24 cellular contexts compared by ENCODE assay signal in genomic region chr20:12064540-12064939, GRCh38.
"Had no signal": no experiment of that assay in that cellular context is flagged by ENCODE, and none has a peak within 500 bp of the region (broad histone marks: within the 10 kb centered on the region; RNA-seq: fewer than 3 reads in every experiment).

No MANE protein-coding gene starts in this region.

- H3K9me3 Mint-ChIP-seq: endodermal cell had no signal

- H3K27me3 Mint-ChIP-seq: dendritic cell treated with granulocyte-macrophage colony-stimulating factor and Interleukin-4, amounts not matched to agents 40 ng/mL and 50 ng/mL, for 4 days; effector memory CD8-positive, alpha-beta T cell had no signal

- H3K4me1 ChIP-seq: colonic mucosa, esophagus muscularis mucosa, esophagus squamous epithelium, foreskin keratinocyte, gastrocnemius medialis, heart left ventricle, heart right ventricle had no signal

- H3K4me3 Mint-ChIP-seq: dendritic cell treated with granulocyte-macrophage colony-stimulating factor and Interleukin-4, amounts not matched to agents 40 ng/mL and 50 ng/mL, for 4 days; effector memory CD8-positive, alpha-beta T cell; endodermal cell had no signal

- H3K27ac Mint-ChIP-seq: dendritic cell treated with granulocyte-macrophage colony-stimulating factor and Interleukin-4, amounts not matched to agents 40 ng/mL and 50 ng/mL, for 4 days; effector memory CD8-positive, alpha-beta T cell; endodermal cell had no signal

- H3K27ac ChIP-seq: colonic mucosa, coronary artery, dorsolateral prefrontal cortex, epithelial cell of prostate, esophagus muscularis mucosa, esophagus squamous epithelium, foreskin keratinocyte, gastrocnemius medialis, gastroesophageal sphincter, heart left ventricle, heart right ventricle had no signal

- DNase-seq: colonic mucosa; cortex of kidney; dermis blood vessel endothelial cell; dorsolateral prefrontal cortex; effector CD4-positive, alpha-beta T cell; effector CD8-positive, alpha-beta T cell; effector memory CD4-positive, alpha-beta T cell; effector memory CD8-positive, alpha-beta T cell; erythroblast; esophagus squamous epithelium; foreskin fibroblast; foreskin keratinocyte; foreskin melanocyte; gastrocnemius medialis; head of caudate nucleus; heart left ventricle; heart right ventricle had no signal

- H3K9me3 ChIP-seq: colonic mucosa, esophagus muscularis mucosa, gastrocnemius medialis had no signal

- H3K36me3 ChIP-seq: colonic mucosa, esophagus muscularis mucosa, esophagus squamous epithelium, gastrocnemius medialis, gastroesophageal sphincter, heart left ventricle, heart right ventricle had no signal

- H3K4me3 ChIP-seq: colonic mucosa, coronary artery, dorsolateral prefrontal cortex, esophagus muscularis mucosa, esophagus squamous epithelium, gastrocnemius medialis, gastroesophageal sphincter, heart left ventricle, heart right ventricle had no signal

- H3K27me3 ChIP-seq: colonic mucosa, dorsolateral prefrontal cortex, esophagus muscularis mucosa, esophagus squamous epithelium, foreskin keratinocyte, gastrocnemius medialis, gastroesophageal sphincter, heart left ventricle, heart right ventricle had no signal

- ATAC-seq: effector memory CD8-positive, alpha-beta T cell; esophagus mucosa; foreskin keratinocyte; gastrocnemius medialis; gastroesophageal sphincter; heart left ventricle; heart right ventricle had no signal
